ENCODE assay signal across 18 cellular contexts in the genomic region with DNA sequence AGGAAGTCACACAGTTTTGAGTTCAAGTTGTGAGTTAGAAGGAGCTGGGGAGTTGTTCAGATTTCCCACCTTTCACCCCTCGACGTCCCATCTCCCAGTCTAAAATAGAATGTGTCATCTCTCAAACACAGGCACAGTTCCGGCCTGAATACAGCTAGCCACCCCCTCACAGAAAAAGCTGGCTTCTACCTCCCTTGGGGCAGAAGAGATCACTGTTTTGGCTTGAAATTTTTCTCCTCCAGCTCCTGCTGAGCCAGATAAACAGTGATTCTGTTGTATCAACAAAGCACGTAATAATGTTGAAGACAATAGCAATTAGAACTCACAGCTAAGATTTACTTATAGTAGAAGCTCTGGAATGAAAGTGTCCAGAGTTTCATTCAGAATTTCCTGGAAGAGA.
DNase-seq lines count a peak whose midpoint lies in the region; ATAC-seq and TF ChIP-seq lines count a peak whose summit lies in the region.
"Had no signal": no experiment of that assay in that cellular context is flagged by ENCODE, and none has a peak within 500 bp of the region (broad histone marks: within the 10 kb centered on the region; RNA-seq: fewer than 3 reads in every experiment).

No MANE protein-coding gene starts in this region.

- ATAC-seq in GM19328 (IDR thresholded peaks at IDR 0.05; ENCODE audit: unreplicated experiment) (no peak), GM21825 (IDR thresholded peaks at IDR 0.05; ENCODE audit: unreplicated experiment) (no peak)

- no peaks in the 10 kb centered on the region for H3K27me3 ChIP-seq in SJSA1 (replicated peaks)
- H3K27me3 ChIP-seq: right lobe of liver, uterus had no signal

- peak overlapping the region; percentile 98 for H3K27ac Mint-ChIP-seq in nephron progenitor cell
- H3K27ac Mint-ChIP-seq: activated T-helper 2 cell treated with anti-CD3 and anti-CD28 coated beads, Interferon-gamma antibody, Interleukin-2, Interleukin-4, amounts not matched to agents 10 μg/mL and 5 μg/mL and 100 μg/mL, durations not matched to agents 14 hours and 24 hours and 36 hours; CD8-positive, alpha-beta memory T cell; memory B cell had no signal

- peak overlapping the region; percentile 71 for H3K4me3 Mint-ChIP-seq in nephron progenitor cell
- H3K4me3 Mint-ChIP-seq: CD8-positive, alpha-beta memory T cell; memory B cell had no signal

- no peaks in the 10 kb centered on the region for H3K36me3 ChIP-seq in SJSA1
- H3K36me3 ChIP-seq: right lobe of liver, uterus had no signal

- no peaks in the 10 kb centered on the region for H3K9me3 ChIP-seq in SJSA1 (replicated peaks)
- H3K9me3 ChIP-seq: right lobe of liver, uterus had no signal

- DNase-seq in EL: peak; percentile 35
- DNase-seq in SJSA1 (ENCODE audit: low read depth in 1 of 2, low spot score in 2 of 2): peak in 1 of 2 experiments; percentile 48
- peak; percentile 48 for DNase-seq in fibroblast of peridontal ligament (ENCODE audit: extremely low read depth)
- DNase-seq in nephron progenitor cell: no peak
- no peak for DNase-seq in putamen (ENCODE audit: low spot score)
- no peak for DNase-seq in NCI-H128 (lab: John Stamatoyannopoulos, UW; ENCODE audit: unreplicated experiment)
- DNase-seq: activated CD4-positive, alpha-beta T cell treated with anti-CD3 and anti-CD28 coated beads for 1 hour; CD8-positive, alpha-beta memory T cell; DMS79 treated with DMSO at 0.1 percent for 48 hours; NCI-H1694; NCI-H345; right lobe of liver; SIG-M5; uterus had no signal

- H3K4me1 Mint-ChIP-seq in nephron progenitor cell: peaks cover 74% of the 10 kb centered on the region
- H3K4me1 Mint-ChIP-seq: memory B cell had no signal

- no peaks in the 10 kb centered on the region for H3K9me3 Mint-ChIP-seq in nephron progenitor cell
- H3K9me3 Mint-ChIP-seq: activated T-helper 2 cell treated with anti-CD3 and anti-CD28 coated beads, Interferon-gamma antibody, Interleukin-2, Interleukin-4, amounts not matched to agents 10 μg/mL and 5 μg/mL and 100 μg/mL, durations not matched to agents 14 hours and 24 hours and 36 hours; CD8-positive, alpha-beta memory T cell; memory B cell had no signal

- H3K4me1 ChIP-seq in SJSA1 (replicated peaks): peaks cover 15% of the 10 kb centered on the region
- H3K4me1 ChIP-seq: right lobe of liver had no signal

- peak overlapping the region; percentile 32; the same call in 1 of the 2 replicates for H3K27ac ChIP-seq in SJSA1
- H3K27ac ChIP-seq: right lobe of liver had no signal

- H3K27me3 Mint-ChIP-seq in nephron progenitor cell (ENCODE audit: low read depth, poor library complexity): no peaks in the 10 kb centered on the region

- no peaks in the 10 kb centered on the region for H3K36me3 Mint-ChIP-seq in nephron progenitor cell (ENCODE audit: low read depth)
- H3K36me3 Mint-ChIP-seq: CD8-positive, alpha-beta memory T cell; memory B cell had no signal

- no peak for TF ChIP-seq CTCF in nephron progenitor cell (IDR thresholded peaks at IDR 0.05)

- H3K4me3 ChIP-seq in SJSA1: no peak overlapping the region
- H3K4me3 ChIP-seq: right lobe of liver, uterus had no signal

Comparison
In these comparisons a context has a peak if more than half of its experiments do, and no peak if none do; other contexts are left out.
1. DNase-seq: peak in EL (single experiment) and fibroblast of peridontal ligament (single experiment); none in nephron progenitor cell (single experiment), putamen (single experiment) and NCI-H128 (single experiment).